In genomic region chr14:31578266-31578665, GRCh38 we compare ENCODE assay signal across 2 cellular contexts.
A peak's percentile ranks its signal among the peaks of the same experiment; 100 is the strongest.
TF ChIP-seq lines count a peak whose summit lies in the region.

No MANE protein-coding gene starts in this region.

TF ChIP-seq in liver, 16 proteins besides CTCF, POLR2A, EP300 and RAD21:
- TF ChIP-seq NR2F2 (IDR thresholded peaks at IDR 0.05) (peak; percentile 33), ZBTB33 (IDR thresholded peaks at IDR 0.05) (no peak)

TF ChIP-seq in HepG2, 621 proteins besides CTCF, POLR2A, EP300 and RAD21:
- TF ChIP-seq RAD51 (IDR thresholded peaks at IDR 0.05; ENCODE audit: borderline replicate concordance), result no peak
- TF ChIP-seq SNRNP70 (IDR thresholded peaks at IDR 0.05; ENCODE audit: low read depth, low read length), result no peak
- TF ChIP-seq UBTF (CRISPR knock-in tag; IDR thresholded peaks at IDR 0.05), result no peak
- TF ChIP-seq ZNF142 (CRISPR knock-in tag; IDR thresholded peaks at IDR 0.05), result no peak
- no peak for TF ChIP-seq KAT2B (IDR thresholded peaks at IDR 0.05; ENCODE audit: borderline replicate concordance, low read depth, low read length)
- TF ChIP-seq FOXM1 (CRISPR knock-in tag; IDR thresholded peaks at IDR 0.05), result no peak
- no peak for TF ChIP-seq GFI1 (CRISPR knock-in tag; IDR thresholded peaks at IDR 0.05; ENCODE audit: borderline replicate concordance)
- no peak for TF ChIP-seq ELF1 (CRISPR knock-in tag; IDR thresholded peaks at IDR 0.05)
- TF ChIP-seq SETDB1 (CRISPR knock-in tag; IDR thresholded peaks at IDR 0.05; ENCODE audit: borderline replicate concordance), result no peak
- TF ChIP-seq GZF1 (CRISPR knock-in tag; IDR thresholded peaks at IDR 0.05), result no peak
- TF ChIP-seq YEATS4 (CRISPR knock-in tag; IDR thresholded peaks at IDR 0.05; ENCODE audit: borderline replicate concordance), result no peak
